In the genomic region with DNA sequence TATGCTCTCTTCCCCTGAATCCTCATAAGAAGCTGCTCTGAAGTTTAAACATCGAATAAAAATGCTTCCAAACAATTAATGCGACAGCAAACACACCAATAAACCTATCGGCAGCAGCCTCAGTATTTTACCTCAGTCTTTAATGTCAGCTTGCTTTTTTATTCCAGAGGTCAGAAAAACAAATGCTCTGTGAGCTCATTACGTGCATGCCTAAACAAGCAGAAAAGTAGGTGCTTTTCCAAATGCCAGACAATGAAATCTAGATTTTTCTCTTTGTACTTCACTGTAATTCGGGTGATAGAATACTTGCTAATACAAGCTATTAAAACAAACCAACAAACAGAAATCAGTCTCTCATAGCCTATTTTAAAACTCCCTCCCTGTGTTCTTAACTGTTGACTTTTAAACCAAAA, we compare ENCODE assay signal across 17 cellular contexts.
DNase-seq lines count a peak whose midpoint lies in the region; ATAC-seq and TF ChIP-seq lines count a peak whose summit lies in the region.
"Had no signal": no experiment of that assay in that cellular context is flagged by ENCODE, and none has a peak within 500 bp of the region (broad histone marks: within the 10 kb centered on the region; RNA-seq: fewer than 3 reads in every experiment).

No MANE protein-coding gene starts in this region.

- peak overlapping the region; percentile 52; the same call in 1 of the 2 replicates for H3K4me2 ChIP-seq in GM23338

- peaks cover 13% of the 10 kb centered on the region for H3K4me1 ChIP-seq in GM23338 (ENCODE audit: insufficient read depth)
- H3K4me1 ChIP-seq: Caco-2, SJCRH30 had no signal

- no peaks in the 10 kb centered on the region for H3K79me2 ChIP-seq in GM23338 (replicated peaks; ENCODE audit: insufficient read depth)

- ATAC-seq in GM23338 (no peak), WTC11 (no peak)

- H3K27me3 Mint-ChIP-seq in GM23338 (ENCODE audit: insufficient read depth, low read depth, poor library complexity) (no peaks in the 10 kb centered on the region), WTC11 (ENCODE audit: low read depth) (no peaks in the 10 kb centered on the region), neural crest cell (ENCODE audit: low read depth) (no peaks in the 10 kb centered on the region)

- no peaks in the 10 kb centered on the region for H3K27me3 ChIP-seq in GM23338 (ENCODE audit: insufficient read depth)
- H3K27me3 ChIP-seq: SJCRH30 had no signal

- H3K36me3 Mint-ChIP-seq in GM23338 (ENCODE audit: low read depth) (peaks cover 4% of the 10 kb centered on the region; the same call in 2 of the 3 replicates), WTC11 (peaks cover 7% of the 10 kb centered on the region), neural crest cell (ENCODE audit: low read depth) (peaks cover 3% of the 10 kb centered on the region)

- CTCF ChIA-PET in WTC11 (lab: Charles Lee) = interaction anchor here (1.4 kb wide), 1 partner anchor 114 kb away, joined by 3 read pairs; no protein-coding TSS in a partner anchor

- DNase-seq in GM23338 (ENCODE audit: low spot score) (no peak), WTC11 (ENCODE audit: low spot score) (no peak), epithelial cell of prostate (ENCODE audit: low read depth, low spot score) (no peak), neural crest cell (ENCODE audit: low read depth, low spot score) (no peak), D341Med (ENCODE audit: low spot score) (no peak), GM19240 (ENCODE audit: insufficient read length, low spot score) (no peak)
- no peak for DNase-seq in activated naive CD4-positive, alpha-beta T cell treated with anti-CD3 and anti-CD28 coated beads, Interleukin-2, amount 50 U/mL, for 16 hours
- DNase-seq: AML-193, Caco-2, DMS79, GOT3, HFFc6, KG1, NCI-H1105 treated with DMSO at 0.1 percent for 48 hours, NCI-H187, NCI-H524, SJCRH30 had no signal

- no peak for TF ChIP-seq CTCF in GM23338 (conservative IDR thresholded peaks at IDR 0.05; ENCODE audit: low read depth in 2 of 2)
- no peak for TF ChIP-seq CTCF in WTC11 (IDR thresholded peaks at IDR 0.05)
- TF ChIP-seq CTCF in neural crest cell (conservative IDR thresholded peaks at IDR 0.05) = no peak

- peaks cover 36% of the 10 kb centered on the region for H3K4me1 Mint-ChIP-seq in GM23338
- H3K4me1 Mint-ChIP-seq in WTC11 = peaks cover 45% of the 10 kb centered on the region
- H3K4me1 Mint-ChIP-seq in neural crest cell = peaks cover 22% of the 10 kb centered on the region

- peaks cover 4% of the 10 kb centered on the region for H3K9me3 Mint-ChIP-seq in GM23338
- peaks cover 8% of the 10 kb centered on the region for H3K9me3 Mint-ChIP-seq in WTC11
- peaks cover 4% of the 10 kb centered on the region for H3K9me3 Mint-ChIP-seq in neural crest cell

- no peak overlapping the region for H3K4me3 Mint-ChIP-seq in GM23338
- no peak overlapping the region for H3K4me3 Mint-ChIP-seq in WTC11
- H3K4me3 Mint-ChIP-seq in neural crest cell = no peak overlapping the region
- H3K4me3 Mint-ChIP-seq: HFFc6 had no signal

- no peak overlapping the region for H2AFZ ChIP-seq in GM23338

- H3F3A ChIP-seq in GM23338 (replicated peaks; ENCODE audit: low read depth) = no peaks in the 10 kb centered on the region

- H3K9me2 ChIP-seq in GM23338 (ENCODE audit: insufficient read depth) = no peaks in the 10 kb centered on the region

- H4K20me1 ChIP-seq in GM23338 (replicated peaks; ENCODE audit: insufficient read depth) = no peaks in the 10 kb centered on the region

- H3K27ac Mint-ChIP-seq in GM23338 (peak overlapping the region; percentile 37), WTC11 (peak overlapping the region; percentile 59; the same call in 1 of the 2 replicates), neural crest cell (ENCODE audit: unreplicated experiment) (peak overlapping the region; percentile 70)
- H3K27ac Mint-ChIP-seq: HFFc6 had no signal

- H3K27ac ChIP-seq in GM23338 (ENCODE audit: low read depth) = no peak overlapping the region
- H3K27ac ChIP-seq in epithelial cell of prostate = peak overlapping the region; percentile 87
- H3K27ac ChIP-seq: SJCRH30 had no signal

- H3K36me3 ChIP-seq in GM23338 (ENCODE audit: insufficient read depth) = no peaks in the 10 kb centered on the region
- H3K36me3 ChIP-seq: SJCRH30 had no signal

- no peak overlapping the region for H3K4me3 ChIP-seq in GM23338
- H3K4me3 ChIP-seq: SJCRH30 had no signal

- POLR2A ChIA-PET in WTC11 (lab: Charles Lee) = no interaction called here

TF ChIP-seq in GM23338, 12 proteins besides CTCF, POLR2A, EP300 and RAD21:
- no peak for TF ChIP-seq EZH2 (IDR thresholded peaks at IDR 0.05; ENCODE audit: low read depth, unreplicated experiment)
- no peak for TF ChIP-seq POLR2AphosphoS5 (IDR thresholded peaks at IDR 0.05; ENCODE audit: low read depth)
- TF ChIP-seq STAT1 (IDR thresholded peaks at IDR 0.05; ENCODE audit: unreplicated experiment) = no peak
TF ChIP-seq in GM23338: peak in this region for 0.

TF ChIP-seq in WTC11, 78 proteins besides CTCF, POLR2A, EP300 and RAD21 (continues in another document):
- TF ChIP-seq NFATC4 (CRISPR knock-in tag; IDR thresholded peaks at IDR 0.05) (no peak), HMGXB4 (CRISPR knock-in tag; IDR thresholded peaks at IDR 0.05) (no peak), ZNF317 (CRISPR knock-in tag; IDR thresholded peaks at IDR 0.05; ENCODE audit: borderline replicate concordance, low read depth) (no peak), STAT6 (CRISPR knock-in tag; conservative IDR thresholded peaks at IDR 0.05; ENCODE audit: low read depth) (no peak), NFE2L1 (CRISPR knock-in tag; IDR thresholded peaks at IDR 0.05) (no peak), SMAD3 (CRISPR knock-in tag; IDR thresholded peaks at IDR 0.05; ENCODE audit: borderline replicate concordance) (no peak), HMGA2 (CRISPR knock-in tag; IDR thresholded peaks at IDR 0.05) (no peak)
- TF ChIP-seq, protein P1, sequence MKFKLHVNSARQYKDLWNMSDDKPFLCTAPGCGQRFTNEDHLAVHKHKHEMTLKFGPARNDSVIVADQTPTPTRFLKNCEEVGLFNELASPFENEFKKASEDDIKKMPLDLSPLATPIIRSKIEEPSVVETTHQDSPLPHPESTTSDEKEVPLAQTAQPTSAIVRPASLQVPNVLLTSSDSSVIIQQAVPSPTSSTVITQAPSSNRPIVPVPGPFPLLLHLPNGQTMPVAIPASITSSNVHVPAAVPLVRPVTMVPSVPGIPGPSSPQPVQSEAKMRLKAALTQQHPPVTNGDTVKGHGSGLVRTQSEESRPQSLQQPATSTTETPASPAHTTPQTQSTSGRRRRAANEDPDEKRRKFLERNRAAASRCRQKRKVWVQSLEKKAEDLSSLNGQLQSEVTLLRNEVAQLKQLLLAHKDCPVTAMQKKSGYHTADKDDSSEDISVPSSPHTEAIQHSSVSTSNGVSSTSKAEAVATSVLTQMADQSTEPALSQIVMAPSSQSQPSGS (CRISPR knock-in tag; IDR thresholded peaks at IDR 0.05; ENCODE audit: borderline replicate concordance, low read depth) = no peak
- TF ChIP-seq, protein P2, sequence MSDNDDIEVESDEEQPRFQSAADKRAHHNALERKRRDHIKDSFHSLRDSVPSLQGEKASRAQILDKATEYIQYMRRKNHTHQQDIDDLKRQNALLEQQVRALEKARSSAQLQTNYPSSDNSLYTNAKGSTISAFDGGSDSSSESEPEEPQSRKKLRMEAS (CRISPR knock-in tag; IDR thresholded peaks at IDR 0.05) = no peak
- TF ChIP-seq, protein P3, sequence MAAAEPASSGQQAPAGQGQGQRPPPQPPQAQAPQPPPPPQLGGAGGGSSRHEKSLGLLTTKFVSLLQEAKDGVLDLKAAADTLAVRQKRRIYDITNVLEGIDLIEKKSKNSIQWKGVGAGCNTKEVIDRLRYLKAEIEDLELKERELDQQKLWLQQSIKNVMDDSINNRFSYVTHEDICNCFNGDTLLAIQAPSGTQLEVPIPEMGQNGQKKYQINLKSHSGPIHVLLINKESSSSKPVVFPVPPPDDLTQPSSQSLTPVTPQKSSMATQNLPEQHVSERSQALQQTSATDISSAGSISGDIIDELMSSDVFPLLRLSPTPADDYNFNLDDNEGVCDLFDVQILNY (CRISPR knock-in tag; IDR thresholded peaks at IDR 0.05) = no peak
